Comparison of ENCODE assay signal across 20 cellular contexts in genomic region chr6:75605635-75606034, GRCh38. TPM values are rescaled to one million over a fixed set of nuclear protein-coding genes. Genes with fewer than 3 reads are reported as not detected.
DNase-seq lines count a peak whose midpoint lies in the region; ATAC-seq, FAIRE-seq and TF ChIP-seq lines count a peak whose summit lies in the region.
"Had no signal": no experiment of that assay in that cellular context is flagged by ENCODE, and none has a peak within 500 bp of the region (broad histone marks: within the 10 kb centered on the region; RNA-seq: fewer than 3 reads in every experiment).

No MANE protein-coding gene starts in this region.

- no peaks in the 10 kb centered on the region for H3K9me3 ChIP-seq in CD4-positive, alpha-beta memory T cell (ENCODE audit: control insufficient read depth in 1 of 2, low read length in 2 of 2)
- H3K9me3 ChIP-seq in HEK293 (ENCODE audit: control insufficient read depth, insufficient read depth, low read depth, low read length) (no peaks in the 10 kb centered on the region), K562 (replicated peaks; ENCODE audit: control insufficient read depth, insufficient read depth, low read depth, low read length) (no peaks in the 10 kb centered on the region)
- H3K9me3 ChIP-seq: colonic mucosa, upper lobe of right lung had no signal

- peaks cover 13% of the 10 kb centered on the region; the same call in 1 of the 2 replicates for H4K20me1 ChIP-seq in K562 (replicated peaks; ENCODE audit: control insufficient read depth, insufficient read depth, low read length)

- 0 out of 2 replicates have a peak, but pooled peaks have one; percentile 37 for TF ChIP-seq POLR2A in K562 (conservative IDR thresholded peaks at IDR 0.05)

- CTCF ChIA-PET in CD4-positive, alpha-beta memory T cell (lab: Charles Lee; ENCODE audit: partially characterized antibody) = no interaction called here
- CTCF ChIA-PET in HEK293 (lab: Yijun Ruan, JAX) (no interaction called here), K562 (lab: Yijun Ruan, JAX; ENCODE audit: low intra/inter-chr PET ratio) (no interaction called here)

- TF ChIP-seq CTCF in HEK293 (tag by site-specific recombination; IDR thresholded peaks at IDR 0.05) (no peak), K562 (IDR thresholded peaks at IDR 0.05 in 2 of 3, conservative IDR thresholded peaks at IDR 0.05 in 1 of 3; ENCODE audit: insufficient read depth in 2 of 3, low read depth in 1 of 3, low read length in 3 of 3) (no peak), nephron progenitor cell (IDR thresholded peaks at IDR 0.05) (no peak)

- no peak for DNase-seq in CD4-positive, alpha-beta memory T cell
- DNase-seq in K562 (ENCODE audit: extremely low read depth in 1 of 4, low spot score in 3 of 4) = no peak
- no peak for DNase-seq in nephron progenitor cell
- DNase-seq in activated gamma-delta T cell (lab: John Stamatoyannopoulos, UW) = no peak
- DNase-seq in activated gamma-delta T cell treated with Interleukin-2 at 50 U/mL for 16 hours = no peak
- DNase-seq: activated CD4-positive, alpha-beta T cell treated with anti-CD3 and anti-CD28 coated beads, Interleukin-2, amount 10 ng/mL, durations not matched to agents 7 days and 5 days; activated naive CD4-positive, alpha-beta T cell treated with anti-CD3 and anti-CD28 coated beads for 36 hours; colonic mucosa; mesendoderm; NCI-H1417 treated with DMSO at 0.1 percent for 48 hours; NCI-H2171 treated with DMSO at 0.1 percent for 48 hours; NCI-H526; small intestine; stimulated activated CD4-positive, alpha-beta T cell treated with anti-CD3 and anti-CD28 coated beads, Interleukin-2, amount 100 ng/mL, for 48 hours; T-helper 1 cell; upper lobe of right lung had no signal

- H3K4me3 Mint-ChIP-seq in CD4-positive, alpha-beta memory T cell = peak overlapping the region in 7 of 8 donors; percentile 25 to 58 (median 36)
- peak overlapping the region; percentile 4 for H3K4me3 Mint-ChIP-seq in nephron progenitor cell
- H3K4me3 Mint-ChIP-seq: activated CD4-positive, alpha-beta T cell treated with anti-CD3 and anti-CD28 coated beads, Interleukin-2, amount 10 ng/mL, durations not matched to agents 7 days and 5 days; activated naive CD4-positive, alpha-beta T cell treated with anti-CD3 and anti-CD28 coated beads for 36 hours had no signal

- intact Hi-C loops in CD4-positive, alpha-beta memory T cell (cut with micrococcal nuclease) = no loop called here
- intact Hi-C loops in K562 (cut with micrococcal nuclease) = loop anchor here (10.0 kb wide), 1 partner anchor 321 kb away; the partner anchor contains the start of gene TMEM30A

- H3K4me1 Mint-ChIP-seq in CD4-positive, alpha-beta memory T cell = peaks cover 60 to 89% (median 73%) of the 10 kb centered on the region in 4 donors
- peaks cover 60% of the 10 kb centered on the region for H3K4me1 Mint-ChIP-seq in nephron progenitor cell

- in situ Hi-C loops in K562 (cut with MboI) = no loop called here

- H3K4me1 ChIP-seq in CD4-positive, alpha-beta memory T cell (ENCODE audit: insufficient read depth, low read length) = peaks cover 84% of the 10 kb centered on the region
- H3K4me1 ChIP-seq in HEK293 (ENCODE audit: control insufficient read depth, insufficient read depth, low read length) (peaks cover 28% of the 10 kb centered on the region), K562 (replicated peaks in 1 of 2; ENCODE audit: control insufficient read depth in 2 of 2, insufficient read depth in 2 of 2, low read length in 2 of 2) (peaks cover 25 to 34% of the 10 kb centered on the region in 2 experiments)

- TF ChIP-seq RAD21 in K562 (CRISPR knock-in tag; conservative IDR thresholded peaks at IDR 0.05 in 1 of 2, IDR thresholded peaks at IDR 0.05 in 1 of 2) = no peak

- H3K9me3 Mint-ChIP-seq in CD4-positive, alpha-beta memory T cell = no peaks in the 10 kb centered on the region
- peaks cover 14% of the 10 kb centered on the region for H3K9me3 Mint-ChIP-seq in nephron progenitor cell
- H3K9me3 Mint-ChIP-seq: activated CD4-positive, alpha-beta T cell treated with anti-CD3 and anti-CD28 coated beads, Interleukin-2, amount 10 ng/mL, durations not matched to agents 7 days and 5 days; activated naive CD4-positive, alpha-beta T cell treated with anti-CD3 and anti-CD28 coated beads for 36 hours; stimulated activated naive CD8-positive, alpha-beta T cell treated with anti-CD3 and anti-CD28 coated beads, Interleukin-15, Interleukin-2, amounts not matched to agents 100 ng/mL and 50 ng/mL, for 24 hours had no signal

- no peak for FAIRE-seq in K562 (lab: Jason Lieb, UNC)
- FAIRE-seq: small intestine had no signal

- TF ChIP-seq EP300 in K562 (IDR thresholded peaks at IDR 0.05; ENCODE audit: low read length) = no peak

- 73% methylated on average over 4 of the region's 4 CpGs for whole genome bisulfite sequencing in K562 (ENCODE audit: insufficient coverage, low coverage, missing lambda C conversion rate)

- H3K79me2 ChIP-seq in K562 (ENCODE audit: control insufficient read depth, insufficient read depth, low read length) = peaks cover 92% of the 10 kb centered on the region

- H3K4me3 ChIP-seq in CD4-positive, alpha-beta memory T cell (ENCODE audit: low read length in 2 of 2) = no peak overlapping the region
- H3K4me3 ChIP-seq in HEK293 (ENCODE audit: low read depth, low read length) (no peak overlapping the region), K562 (no peak overlapping the region)
- H3K4me3 ChIP-seq: colonic mucosa, upper lobe of right lung had no signal

- H3K9ac ChIP-seq in K562 (ENCODE audit: insufficient read depth in 1 of 2, low read depth in 2 of 2, low read length in 2 of 2) = no peak overlapping the region

- ATAC-seq in K562 (no peak), GM18519 (IDR thresholded peaks at IDR 0.05; ENCODE audit: low FRiP score, unreplicated experiment) (no peak), HG02973 (IDR thresholded peaks at IDR 0.05; ENCODE audit: unreplicated experiment) (no peak)
- ATAC-seq: upper lobe of right lung had no signal

- no peaks in the 10 kb centered on the region for H3K36me3 ChIP-seq in CD4-positive, alpha-beta memory T cell (ENCODE audit: insufficient read depth, low read length)
- H3K36me3 ChIP-seq in HEK293 (ENCODE audit: control insufficient read depth in 2 of 2, insufficient read depth in 1 of 2, low read length in 2 of 2) = no peaks in the 10 kb centered on the region
- peaks cover 13% of the 10 kb centered on the region for H3K36me3 ChIP-seq in K562 (ENCODE audit: control insufficient read depth, insufficient read depth, low read length)
- H3K36me3 ChIP-seq: colonic mucosa, upper lobe of right lung had no signal

- no peaks in the 10 kb centered on the region for H3K9me1 ChIP-seq in K562 (ENCODE audit: control insufficient read depth, insufficient read depth, low read length)

- POLR2A ChIA-PET in CD4-positive, alpha-beta memory T cell (lab: Charles Lee; ENCODE audit: partially characterized antibody) = no interaction called here
- POLR2A ChIA-PET in HEK293 (lab: Yijun Ruan, JAX) (interaction anchor here (0.5 kb wide), 1 partner anchor 15 kb away, joined by 3 read pairs; no protein-coding TSS in a partner anchor), K562 (lab: Yijun Ruan, JAX) (no interaction called here)

- H3K27me3 ChIP-seq in CD4-positive, alpha-beta memory T cell (ENCODE audit: insufficient read depth, low read length) = no peaks in the 10 kb centered on the region
- no peaks in the 10 kb centered on the region for H3K27me3 ChIP-seq in K562 (ENCODE audit: control insufficient read depth in 2 of 2, insufficient read depth in 2 of 2, low read length in 2 of 2)
- H3K27me3 ChIP-seq: colonic mucosa, upper lobe of right lung had no signal

- no peaks in the 10 kb centered on the region for H3K27me3 Mint-ChIP-seq in CD4-positive, alpha-beta memory T cell
- H3K27me3 Mint-ChIP-seq in nephron progenitor cell (ENCODE audit: low read depth, poor library complexity) = peaks cover 3% of the 10 kb centered on the region
- H3K27me3 Mint-ChIP-seq: activated CD4-positive, alpha-beta T cell treated with anti-CD3 and anti-CD28 coated beads, Interleukin-2, amount 10 ng/mL, durations not matched to agents 7 days and 5 days; stimulated activated naive CD8-positive, alpha-beta T cell treated with anti-CD3 and anti-CD28 coated beads, Interleukin-15, Interleukin-2, amounts not matched to agents 100 ng/mL and 50 ng/mL, for 24 hours had no signal

- no peak overlapping the region for H2AFZ ChIP-seq in K562 (ENCODE audit: low read depth, low read length)

- H3K27ac ChIP-seq in CD4-positive, alpha-beta memory T cell (ENCODE audit: low read depth, low read length) = no peak overlapping the region
- H3K27ac ChIP-seq in HEK293 (ENCODE audit: extremely low read depth, low read depth, low read length) (no peak overlapping the region), K562 (ENCODE audit: extremely low read depth, low read depth, low read length) (no peak overlapping the region)
- H3K27ac ChIP-seq: colonic mucosa, upper lobe of right lung had no signal

- BruUV-seq in K562 (replicated peaks; lab: Mats Ljungman, UMichigan) = no TSS peak

- H3K4me2 ChIP-seq in K562 (ENCODE audit: insufficient read depth, low read length) = no peak overlapping the region

- H3K27ac Mint-ChIP-seq in CD4-positive, alpha-beta memory T cell = peak overlapping the region; percentile 0 to 67 (median 42)
- H3K27ac Mint-ChIP-seq in nephron progenitor cell = no peak overlapping the region
- H3K27ac Mint-ChIP-seq: activated CD4-positive, alpha-beta T cell treated with anti-CD3 and anti-CD28 coated beads, Interleukin-2, amount 10 ng/mL, durations not matched to agents 7 days and 5 days; activated naive CD4-positive, alpha-beta T cell treated with anti-CD3 and anti-CD28 coated beads for 36 hours had no signal

- peaks cover 7 to 13% of the 10 kb centered on the region in 2 donors for H3K36me3 Mint-ChIP-seq in CD4-positive, alpha-beta memory T cell
- H3K36me3 Mint-ChIP-seq in nephron progenitor cell (ENCODE audit: low read depth) = peaks cover 68% of the 10 kb centered on the region

RNA-seq across cellular contexts. Expression of gene SENP6, which starts 4.0 kb away (rescaled TPM):
- 100 to 1,000 TPM; 131 to 134 TPM for total RNA-seq in CD4-positive, alpha-beta memory T cell
- polyA plus RNA-seq in CD4-positive, alpha-beta memory T cell = 10 to 100 TPM; 36.2 to 70.5 TPM
- total RNA-seq in K562 (2011; cell fraction: chromatin; rRNA removed; ENCODE audit: low replicate concordance) = 48.5 and 222 TPM in 2 replicates
- total RNA-seq in K562 (2011; cell fraction: nucleolus; rRNA removed) = 23.3 and 32.6 TPM in 2 replicates
- 72.3 and 122 TPM in 2 replicates for total RNA-seq in K562 (2011; cell fraction: nucleoplasm; rRNA removed)
- total RNA-seq in K562 (2014; rRNA removed) = 31.4 and 37.8 TPM in 2 replicates
- 79.4 and 89.9 TPM in 2 replicates for total RNA-seq in K562 (2014; rRNA removed; fragmentation: Illumina TruSeq; extraction: Trizol)
- total RNA-seq in K562 (2015; rRNA removed; fragmentation: Illumina TruSeq; extraction: Trizol) = 59.7 and 65.9 TPM in 2 replicates
- 52.9 and 60.2 TPM in 2 replicates for total RNA-seq in K562 (2021)
- polyA plus RNA-seq in K562 (2011; rRNA removed) = 33.6 and 43.7 TPM in 2 replicates
- polyA plus RNA-seq in K562 (2011; cell fraction: cytosol; rRNA removed) = 5.2 and 9.1 TPM in 2 replicates
- polyA plus RNA-seq in K562 (2011; cell fraction: nucleus; rRNA removed) = 21.5 and 23.7 TPM in 2 replicates
- 32.8 and 39.2 TPM in 2 replicates for polyA plus RNA-seq in K562 (2012)
- 48.2 and 57.7 TPM in 2 replicates for polyA plus RNA-seq in K562 (2014; fragmentation: Illumina TruSeq; extraction: Trizol)
- 10 to 100 TPM; 11.1 to 12.6 TPM for polyA plus RNA-seq in K562 (2014; fragmentation: Nextera tagmentation; extraction: Ambion mirVana)
- 42.2 and 46.8 TPM in 2 replicates for polyA plus RNA-seq in K562 (2014; rRNA removed)
- polyA minus RNA-seq in K562 (2011; rRNA and poly(A)+ RNA removed) = 55.8 and 68.9 TPM in 2 replicates
- 15.6 and 21.2 TPM in 2 replicates for polyA minus RNA-seq in K562 (2011; cell fraction: cytosol; rRNA and poly(A)+ RNA removed)
- 43.8 and 69.5 TPM in 2 replicates for polyA minus RNA-seq in K562 (2011; cell fraction: nucleus; rRNA and poly(A)+ RNA removed)
